Comparison of ENCODE assay signal across 9 cellular contexts in the genomic region with DNA sequence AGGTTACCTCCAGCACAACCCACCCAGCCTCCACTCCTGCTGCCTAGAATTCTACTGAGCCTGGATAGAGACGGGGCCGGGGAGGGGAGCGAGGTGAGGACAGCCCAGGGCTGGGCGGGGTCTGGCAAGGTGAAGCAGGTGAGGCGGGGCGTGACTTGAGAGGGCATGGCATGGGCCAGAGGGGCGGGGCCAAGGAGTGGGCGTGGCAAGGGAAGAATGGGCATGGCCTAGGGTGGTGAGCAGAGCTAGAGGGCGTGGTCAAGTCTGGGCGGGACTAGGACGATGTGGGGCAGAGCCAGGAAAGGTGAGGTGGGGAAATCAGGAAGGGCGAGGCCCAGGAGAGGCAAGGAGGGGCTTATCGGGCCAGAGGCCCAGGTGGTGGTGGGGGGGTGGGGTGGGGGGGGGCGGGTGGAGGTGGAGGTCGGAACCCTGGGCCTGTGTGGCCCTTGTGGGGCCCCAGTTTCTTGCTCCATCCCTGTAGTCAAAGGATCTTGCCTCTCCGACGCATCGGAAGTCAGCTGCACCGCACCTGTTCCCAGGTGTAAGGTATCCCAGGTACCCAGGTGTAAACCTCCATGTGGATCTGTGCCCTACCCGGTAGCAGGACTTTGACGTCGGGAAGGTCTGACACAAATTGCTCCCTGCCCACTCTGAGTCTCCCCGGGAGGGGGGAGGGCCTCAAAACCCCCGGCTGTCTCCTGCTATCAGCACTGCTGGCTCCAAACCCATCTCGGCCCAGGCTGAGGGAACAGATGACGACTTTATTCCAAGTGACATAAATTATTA. TPM values are rescaled to one million over a fixed set of nuclear protein-coding genes. Genes with fewer than 3 reads are reported as not detected.
A peak's percentile ranks its signal among the peaks of the same experiment; 100 is the strongest.
DNase-seq lines count a peak whose midpoint lies in the region; ATAC-seq and TF ChIP-seq lines count a peak whose summit lies in the region.
"Had no signal": no experiment of that assay in that cellular context is flagged by ENCODE, and none has a peak within 500 bp of the region (broad histone marks: within the 10 kb centered on the region; RNA-seq: fewer than 3 reads in every experiment).

No MANE protein-coding gene starts in this region.

- H3K27ac ChIP-seq in A673 (ENCODE audit: low read depth, low read length, poor library complexity, severe bottlenecking) (no peak overlapping the region), HUES48 (ENCODE audit: low read depth, low read length) (no peak overlapping the region)

- no peak for TF ChIP-seq CTCF in A673 (conservative IDR thresholded peaks at IDR 0.05; ENCODE audit: low read depth, low read length)
- TF ChIP-seq CTCF in lower leg skin (IDR thresholded peaks at IDR 0.05), result no peak

- H3K36me3 ChIP-seq in A673 (ENCODE audit: insufficient read depth, low read length, poor library complexity, severe bottlenecking) (no peaks in the 10 kb centered on the region), HUES48 (ENCODE audit: control insufficient read depth, insufficient read depth, low read length) (no peaks in the 10 kb centered on the region)

- ATAC-seq in GM21825 (IDR thresholded peaks at IDR 0.05; ENCODE audit: unreplicated experiment) (no peak), HG02885 (IDR thresholded peaks at IDR 0.05; ENCODE audit: poor library complexity, unreplicated experiment) (no peak), HG03135 (IDR thresholded peaks at IDR 0.05; ENCODE audit: unreplicated experiment) (no peak)
- ATAC-seq: CD8-positive, alpha-beta T cell had no signal

- no peak for TF ChIP-seq POLR2A in lower leg skin (IDR thresholded peaks at IDR 0.05)

- CTCF ChIA-PET in A673 (lab: Charles Lee), result no interaction called here

- H3K4me1 ChIP-seq in A673 (ENCODE audit: insufficient read depth, low read length, poor library complexity, severe bottlenecking) (peaks cover 7% of the 10 kb centered on the region), HUES48 (ENCODE audit: control insufficient read depth, insufficient read depth, low read length) (no peaks in the 10 kb centered on the region)

- 17 to 29% methylated on average over 24 of the region's 26 CpGs for WGBS in lower leg skin, 2 donors

- POLR2A ChIA-PET in A673 (lab: Charles Lee; ENCODE audit: low non-redundant PET), result no interaction called here

- H3K4me3 ChIP-seq in A673 (ENCODE audit: low read depth, low read length, poor library complexity, severe bottlenecking) (no peak overlapping the region), HUES48 (ENCODE audit: low read depth, low read length) (peak overlapping the region; percentile 14; the same call in 1 of the 2 replicates), lower leg skin (ENCODE audit: low read depth, poor library complexity, severe bottlenecking) (no peak overlapping the region)

- H3K27me3 ChIP-seq in A673 (replicated peaks; ENCODE audit: insufficient read depth, low read depth, low read length, poor library complexity) (no peaks in the 10 kb centered on the region), HUES48 (ENCODE audit: control insufficient read depth, insufficient read depth, low read length) (no peaks in the 10 kb centered on the region)

- no TSS peak for BruUV-seq in A673 (replicated peaks; lab: Mats Ljungman, UMichigan)

- no peak overlapping the region for H3K9ac ChIP-seq in HUES48 (ENCODE audit: low read depth, low read length)

- intact Hi-C loops in A673 (cut with micrococcal nuclease; ENCODE audit: unreplicated experiment), result no loop called here
- intact Hi-C loops in lower leg skin (cut with DNase I; ENCODE audit: low total_unique reads), result no loop called here

- H3K9me3 ChIP-seq in A673 (ENCODE audit: low read depth, low read length, poor library complexity, severe bottlenecking) (no peaks in the 10 kb centered on the region), HUES48 (ENCODE audit: control insufficient read depth, insufficient read depth, low read length) (no peaks in the 10 kb centered on the region)

- peak; percentile 41 for DNase-seq in A673 (ENCODE audit: low spot score)
- peak; percentile 65 to 66 for DNase-seq in activated T-cell treated with anti-CD3 and anti-CD28 coated beads, Interleukin-2, amount 50 U/mL, for 48 hours
- peak; percentile 32 to 89 for DNase-seq in lower leg skin (ENCODE audit: low spot score in 2 of 2)
- no peak for DNase-seq in Ammon's horn (ENCODE audit: low spot score)

RNA-seq across cellular contexts. Expression of gene UTS2, which starts 32.8 kb away (rescaled TPM):
- 13.8 and 31.0 TPM in 2 replicates for total RNA-seq in A673 (2021)
- total RNA-seq in lower leg skin, result under 1 TPM in 1 of 4 donors, not detected in 3; 0.53 TPM

RNA-seq across cellular contexts. Expression of gene TNFRSF9, which starts 54.9 kb away (rescaled TPM):
- total RNA-seq in A673 (2021) (1.4 and 1.8 TPM in 2 replicates), lower leg skin (under 1 TPM in 1 of 4 donors, not detected in 3; 0.29 TPM)
